13 cellular contexts compared by ENCODE assay signal in genomic region chr7:139598642-139599041, GRCh38.
DNase-seq lines count a peak whose midpoint lies in the region; ATAC-seq, FAIRE-seq and TF ChIP-seq lines count a peak whose summit lies in the region.
"Had no signal": no experiment of that assay in that cellular context is flagged by ENCODE, and none has a peak within 500 bp of the region (broad histone marks: within the 10 kb centered on the region; RNA-seq: fewer than 3 reads in every experiment).

No MANE protein-coding gene starts in this region.

- no peaks in the 10 kb centered on the region for H3K27me3 ChIP-seq in SK-N-SH (ENCODE audit: insufficient read depth)
- H3K27me3 ChIP-seq in small intestine (ENCODE audit: control insufficient read depth in 2 of 2, insufficient read depth in 2 of 2, low read length in 2 of 2), result no peaks in the 10 kb centered on the region
- H3K27me3 ChIP-seq: vagina had no signal

- no peak overlapping the region for H3K4me3 ChIP-seq in SK-N-SH (ENCODE audit: low read depth in 2 of 2, low read length in 1 of 2)
- no peak overlapping the region for H3K4me3 ChIP-seq in small intestine (ENCODE audit: low read depth in 1 of 2, low read length in 2 of 2)
- H3K4me3 ChIP-seq: vagina had no signal

- in situ Hi-C loops in KBM-7 (cut with MboI; ENCODE audit: low pct_unique_long_range_greater_than_20kb, low sequenced_read_pairs), result no loop called here

- POLR2A ChIA-PET in SK-N-SH (lab: Yijun Ruan, JAX), result no interaction called here

- H3K9me3 ChIP-seq in SK-N-SH (no peaks in the 10 kb centered on the region), small intestine (ENCODE audit: control insufficient read depth, low read depth) (no peaks in the 10 kb centered on the region)
- H3K9me3 ChIP-seq: vagina had no signal

- no peak for FAIRE-seq in small intestine (lab: Jason Lieb, UNC)

- H3K9ac ChIP-seq in SK-N-SH, result no peak overlapping the region

- H3K36me3 ChIP-seq in SK-N-SH (replicated peaks in 1 of 2; ENCODE audit: control insufficient read depth in 1 of 2, insufficient read depth in 2 of 2, low read length in 1 of 2) (peaks cover 70 to 90% of the 10 kb centered on the region in 2 experiments), small intestine (ENCODE audit: control insufficient read depth in 2 of 2, insufficient read depth in 2 of 2, low read length in 2 of 2) (peaks cover 23 to 26% of the 10 kb centered on the region in 2 donors)

- TF ChIP-seq RAD21 in SK-N-SH (IDR thresholded peaks at IDR 0.05; ENCODE audit: low read length), result no peak

- no peaks in the 10 kb centered on the region for H4K20me1 ChIP-seq in SK-N-SH (ENCODE audit: insufficient read depth)

- no peak overlapping the region for H3K4me2 ChIP-seq in SK-N-SH

- ATAC-seq in SK-N-SH treated with all-trans-retinoic acid at 6 μM for 48 hours, result no peak
- ATAC-seq in HG03045 (IDR thresholded peaks at IDR 0.05; ENCODE audit: unreplicated experiment), result no peak

- H3F3A ChIP-seq in SK-N-SH (replicated peaks; ENCODE audit: insufficient read depth), result no peaks in the 10 kb centered on the region

- no peak for TF ChIP-seq CTCF in SK-N-SH (IDR thresholded peaks at IDR 0.05)

- H3K27ac ChIP-seq in SK-N-SH (ENCODE audit: low read depth in 2 of 2, low read length in 1 of 2) (0 out of 4 replicates have a peak overlapping the region, but pooled peaks of 1 of the 2 experiments have one; percentile 7), small intestine (ENCODE audit: low read depth in 1 of 2, low read length in 1 of 2) (no peak overlapping the region)
- H3K27ac ChIP-seq: vagina had no signal

- TF ChIP-seq EP300 in SK-N-SH (IDR thresholded peaks at IDR 0.05; ENCODE audit: borderline replicate concordance in 1 of 2, low read depth in 1 of 2, low read length in 1 of 2), result no peak

- WGBS in SK-N-SH (ENCODE audit: low lambda C conversion rate), result 42% methylated on average over 1 of the region's 1 CpG
- WGBS in small intestine, 3 donors, result 44 to 51% (median 50%) methylated on average over 1 of the region's 1 CpG

- no peaks in the 10 kb centered on the region for H3K79me2 ChIP-seq in SK-N-SH (ENCODE audit: insufficient read depth)

- CTCF ChIA-PET in SK-N-SH (lab: Yijun Ruan, JAX), result interaction anchor here (1.0 to 3.1 kb wide), 7 partner anchors 18 to 405 kb away, joined by 3 to 19 read pairs (median 4); no protein-coding TSS in a partner anchor

- H3K9me2 ChIP-seq in SK-N-SH, result no peaks in the 10 kb centered on the region

- H3K4me1 ChIP-seq in SK-N-SH (ENCODE audit: control insufficient read depth in 1 of 2, insufficient read depth in 2 of 2, low read depth in 1 of 2, low read length in 1 of 2) (peaks cover 0 to 12% of the 10 kb centered on the region in 2 experiments; a peak in 1 of 4 replicates), small intestine (ENCODE audit: control insufficient read depth in 2 of 2, insufficient read depth in 1 of 2, low read depth in 1 of 2, low read length in 1 of 2) (no peaks in the 10 kb centered on the region)
- H3K4me1 ChIP-seq: vagina had no signal

- DNase-seq in SK-N-SH (no peak), NCI-H748 (lab: John Stamatoyannopoulos, UW; ENCODE audit: unreplicated experiment) (peak; percentile 50), glomerular endothelial cell (ENCODE audit: extremely low read depth, low read depth, low spot score) (peak; percentile 33), small intestine (peak; percentile 60), KBM-7 (no peak)
- DNase-seq in stimulated activated CD4-positive, alpha-beta T cell treated with anti-CD3 and anti-CD28 coated beads, Interleukin-1b, Interleukin-23, amount 100 ng/mL, for 48 hours, result no peak
- DNase-seq: activated CD4-positive, alpha-beta T cell treated with anti-CD3 and anti-CD28 coated beads for 1 hour; aorta; IMR-90; NCI-H524 treated with DMSO at 0.1 percent for 48 hours had no signal

- no peak overlapping the region for H2AFZ ChIP-seq in SK-N-SH (ENCODE audit: low read depth)

TF ChIP-seq in SK-N-SH, 30 proteins besides CTCF, POLR2A, EP300 and RAD21:
- TF ChIP-seq NRF1 (IDR thresholded peaks at IDR 0.05; ENCODE audit: low read depth, low read length) (no peak), MXI1 (IDR thresholded peaks at IDR 0.05; ENCODE audit: low read depth, low read length) (peak; percentile 36; the same call in 1 of the 2 replicates), MEF2A (IDR thresholded peaks at IDR 0.05; ENCODE audit: borderline replicate concordance, low read depth) (no peak)

TF ChIP-seq in SK-N-SH treated with all-trans-retinoic acid at 6 μM for 48 hours, 23 proteins besides CTCF, POLR2A, EP300 and RAD21 (continues in another document):
- TF ChIP-seq TOX (CRISPR knock-in tag; IDR thresholded peaks at IDR 0.05; ENCODE audit: borderline replicate concordance), result no peak
- TF ChIP-seq ZC3H10 (CRISPR knock-in tag; IDR thresholded peaks at IDR 0.05), result no peak
- TF ChIP-seq ISL1 (CRISPR knock-in tag; IDR thresholded peaks at IDR 0.05), result no peak
- no peak for TF ChIP-seq TSHZ2 (CRISPR knock-in tag; IDR thresholded peaks at IDR 0.05)
- TF ChIP-seq PPARA (CRISPR knock-in tag; IDR thresholded peaks at IDR 0.05; ENCODE audit: borderline replicate concordance), result no peak
- TF ChIP-seq TCF4 (CRISPR knock-in tag; IDR thresholded peaks at IDR 0.05; ENCODE audit: borderline replicate concordance), result no peak
- TF ChIP-seq CSRNP3 (CRISPR knock-in tag; IDR thresholded peaks at IDR 0.05), result no peak
- no peak for TF ChIP-seq ARNTL (CRISPR knock-in tag; IDR thresholded peaks at IDR 0.05; ENCODE audit: borderline replicate concordance, low read depth)
- no peak for TF ChIP-seq PATZ1 (CRISPR knock-in tag; IDR thresholded peaks at IDR 0.05; ENCODE audit: borderline replicate concordance)
- TF ChIP-seq SNAI2 (CRISPR knock-in tag; IDR thresholded peaks at IDR 0.05), result no peak
- TF ChIP-seq ZFP30 (CRISPR knock-in tag; IDR thresholded peaks at IDR 0.05), result no peak
- TF ChIP-seq BACH2 (CRISPR knock-in tag; IDR thresholded peaks at IDR 0.05; ENCODE audit: borderline replicate concordance), result no peak
- no peak for TF ChIP-seq ZNF8 (CRISPR knock-in tag; IDR thresholded peaks at IDR 0.05)
- no peak for TF ChIP-seq ESRRG (CRISPR knock-in tag; IDR thresholded peaks at IDR 0.05)
- no peak for TF ChIP-seq ZFP3 (CRISPR knock-in tag; IDR thresholded peaks at IDR 0.05)
- no peak for TF ChIP-seq GLIS3 (CRISPR knock-in tag; IDR thresholded peaks at IDR 0.05)
- no peak for TF ChIP-seq ZNF70 (CRISPR knock-in tag; IDR thresholded peaks at IDR 0.05)
- TF ChIP-seq RARB (CRISPR knock-in tag; IDR thresholded peaks at IDR 0.05), result no peak
- TF ChIP-seq ZNF565 (CRISPR knock-in tag; conservative IDR thresholded peaks at IDR 0.05; ENCODE audit: low read depth), result no peak

Comparison
In these comparisons a context has a peak if more than half of its experiments do, and no peak if none do; other contexts are left out.
1. DNase-seq: peak in NCI-H748 (single experiment), glomerular endothelial cell (single experiment) and small intestine (single experiment); none in SK-N-SH (single experiment), stimulated activated CD4-positive, alpha-beta T cell treated with anti-CD3 and anti-CD28 coated beads, Interleukin-1b, Interleukin-23, amount 100 ng/mL, for 48 hours (single experiment) and KBM-7 (single experiment).